ENCODE assay signal across 10 cellular contexts in genomic region chr4:140099993-140100392, GRCh38. TPM values are rescaled to one million over a fixed set of nuclear protein-coding genes. Genes with fewer than 3 reads are reported as not detected.
DNase-seq lines count a peak whose midpoint lies in the region; ATAC-seq and TF ChIP-seq lines count a peak whose summit lies in the region.
"Had no signal": no experiment of that assay in that cellular context is flagged by ENCODE, and none has a peak within 500 bp of the region (broad histone marks: within the 10 kb centered on the region; RNA-seq: fewer than 3 reads in every experiment).

No MANE protein-coding gene starts in this region.

- no peaks in the 10 kb centered on the region for H3F3A ChIP-seq in PC-3 (ENCODE audit: low read length, unreplicated experiment)

- H3K4me3 ChIP-seq in PC-3 (ENCODE audit: low read length) = no peak overlapping the region
- no peak overlapping the region for H3K4me3 ChIP-seq in endodermal cell (ENCODE audit: low read length)
- H3K4me3 ChIP-seq in gastroesophageal sphincter = no peak overlapping the region

- no peak for TF ChIP-seq CTCF in HFFc6 (IDR thresholded peaks at IDR 0.05)
- no peak for TF ChIP-seq CTCF in PC-3 (conservative IDR thresholded peaks at IDR 0.05; ENCODE audit: low read depth, low read length)
- TF ChIP-seq CTCF in endodermal cell (conservative IDR thresholded peaks at IDR 0.05) = no peak
- TF ChIP-seq CTCF in GM10248 (IDR thresholded peaks at IDR 0.05; ENCODE audit: control extremely low read depth, extremely low read depth, low read depth, missing control alignments) = no peak
- TF ChIP-seq CTCF in gastroesophageal sphincter (IDR thresholded peaks at IDR 0.05) = no peak

- no peak for TF ChIP-seq POLR2A in gastroesophageal sphincter (IDR thresholded peaks at IDR 0.05)

- TF ChIP-seq EP300 in gastroesophageal sphincter (IDR thresholded peaks at IDR 0.05) = no peak

- WGBS in endodermal cell (ENCODE audit: insufficient coverage in 1 of 2, insufficient read length in 1 of 2), 2 experiments = 71 to 81% methylated on average over 3 to 6 of the region's 6 CpGs
- WGBS in gastroesophageal sphincter (ENCODE audit: low coverage in 1 of 2), 2 donors = 43 to 44% methylated on average over 3 to 4 of the region's 6 CpGs

- no peaks in the 10 kb centered on the region for H3K9me3 ChIP-seq in PC-3 (ENCODE audit: low read length)
- H3K9me3 ChIP-seq in endodermal cell (ENCODE audit: control insufficient read depth, low read length) = no peaks in the 10 kb centered on the region
- no peaks in the 10 kb centered on the region for H3K9me3 ChIP-seq in gastroesophageal sphincter

- H3K36me3 ChIP-seq in PC-3 (ENCODE audit: low read depth, low read length) (no peaks in the 10 kb centered on the region), endodermal cell (ENCODE audit: control insufficient read depth, insufficient read depth, low read length) (peaks cover 12% of the 10 kb centered on the region), gastroesophageal sphincter (no peaks in the 10 kb centered on the region)

- no peaks in the 10 kb centered on the region; the same call in 1 of the 2 replicates for H3K27me3 Mint-ChIP-seq in HFFc6 (ENCODE audit: insufficient read depth)
- no peaks in the 10 kb centered on the region for H3K27me3 Mint-ChIP-seq in endodermal cell (ENCODE audit: insufficient read depth)
- peaks cover 0 to 6% of the 10 kb centered on the region in 2 donors for H3K27me3 Mint-ChIP-seq in effector memory CD8-positive, alpha-beta T cell

- POLR2A ChIA-PET in PC-3 (lab: Charles Lee; ENCODE audit: unreplicated experiment) (no interaction called here), GM10248 (lab: Yijun Ruan, JAX) (no interaction called here)

- H3K4me3 Mint-ChIP-seq in HFFc6 (no peak overlapping the region), endodermal cell (no peak overlapping the region)
- H3K4me3 Mint-ChIP-seq in effector memory CD8-positive, alpha-beta T cell = no peak overlapping the region

- intact Hi-C loops in PC-3 (cut with micrococcal nuclease) (loop anchor here (1.0 to 2.0 kb wide), 4 partner anchors 31 to 153 kb away; no protein-coding TSS in a partner anchor), posterior vena cava (cut with DNase I) (no loop called here)

- ATAC-seq in PC-3 (peak; percentile 37; the same call in 1 of the 2 replicates), gastroesophageal sphincter (no peak), GM19397 (IDR thresholded peaks at IDR 0.05; ENCODE audit: unreplicated experiment) (no peak)
- no peak for ATAC-seq in effector memory CD8-positive, alpha-beta T cell (replicated peaks)

- peak overlapping the region; percentile 85 for H3K4me2 ChIP-seq in PC-3 (ENCODE audit: low read length)

- H3K4me1 Mint-ChIP-seq in HFFc6 (ENCODE audit: low read depth) (peaks cover 74% of the 10 kb centered on the region), endodermal cell (peaks cover 37% of the 10 kb centered on the region)
- H3K4me1 Mint-ChIP-seq in effector memory CD8-positive, alpha-beta T cell (ENCODE audit: low read depth in 2 of 2) = peaks cover 16 to 23% of the 10 kb centered on the region in 2 donors

- H3K9ac ChIP-seq in PC-3 (ENCODE audit: low read length) (peak overlapping the region; percentile 77), endodermal cell (ENCODE audit: extremely low read depth, low read length, poor library complexity, severe bottlenecking) (no peak overlapping the region)

- DNase-seq in HFFc6 = no peak
- peak; percentile 63 for DNase-seq in PC-3
- peak; percentile 60 for DNase-seq in endodermal cell
- peak; percentile 83 for DNase-seq in posterior vena cava (ENCODE audit: low spot score)
- DNase-seq in GM10248 (ENCODE audit: extremely low spot score) = no peak
- DNase-seq in effector memory CD8-positive, alpha-beta T cell = no peak
- DNase-seq: NCI-H2081 treated with DMSO at 0.1 percent for 48 hours; stimulated activated naive CD4-positive, alpha-beta T cell had no signal

- peaks cover 79% of the 10 kb centered on the region for H3K4me1 ChIP-seq in PC-3 (ENCODE audit: insufficient read depth, low read length)
- peaks cover 6% of the 10 kb centered on the region for H3K4me1 ChIP-seq in endodermal cell (ENCODE audit: control insufficient read depth, insufficient read depth, low read length)
- H3K4me1 ChIP-seq in gastroesophageal sphincter = peaks cover 0 to 36% (median 7%) of the 10 kb centered on the region in 3 donors

- H3K9me3 Mint-ChIP-seq in HFFc6 = peaks cover 6% of the 10 kb centered on the region; the same call in 1 of the 2 replicates
- H3K9me3 Mint-ChIP-seq in endodermal cell = no peaks in the 10 kb centered on the region
- peaks cover 0 to 6% of the 10 kb centered on the region in 2 donors for H3K9me3 Mint-ChIP-seq in effector memory CD8-positive, alpha-beta T cell

- H3K27ac Mint-ChIP-seq in HFFc6 = peak overlapping the region; percentile 10
- no peak overlapping the region for H3K27ac Mint-ChIP-seq in endodermal cell
- no peak overlapping the region for H3K27ac Mint-ChIP-seq in effector memory CD8-positive, alpha-beta T cell

- no peaks in the 10 kb centered on the region for H3K9me2 ChIP-seq in PC-3 (replicated peaks; ENCODE audit: low read length)

- BruUV-seq in PC-3 (replicated peaks; lab: Mats Ljungman, UMichigan) = no TSS peak

- H3K27ac ChIP-seq in PC-3 (ENCODE audit: low read length) (peak overlapping the region; percentile 98), endodermal cell (ENCODE audit: low read depth, low read length) (no peak overlapping the region), gastroesophageal sphincter (peak overlapping the region in 1 of 4 donors; percentile 31)

- H3K79me2 ChIP-seq in PC-3 (ENCODE audit: low read length) = peaks cover 8% of the 10 kb centered on the region; the same call in 1 of the 2 replicates

- CTCF ChIA-PET in PC-3 (lab: Charles Lee) = no interaction called here
- CTCF ChIA-PET in GM10248 (lab: Yijun Ruan, JAX) = no interaction called here

- no peaks in the 10 kb centered on the region for H4K20me1 ChIP-seq in PC-3 (ENCODE audit: low read length)

- peaks cover 13% of the 10 kb centered on the region for H3K36me3 Mint-ChIP-seq in HFFc6 (ENCODE audit: low read depth)
- peaks cover 10% of the 10 kb centered on the region for H3K36me3 Mint-ChIP-seq in endodermal cell (ENCODE audit: low read depth)
- H3K36me3 Mint-ChIP-seq in effector memory CD8-positive, alpha-beta T cell (ENCODE audit: insufficient read depth) = peaks cover 5% of the 10 kb centered on the region

- H2AFZ ChIP-seq in PC-3 (ENCODE audit: low read length) = 0 out of 2 replicates have a peak overlapping the region, but pooled peaks have one; percentile 21

- H3K27me3 ChIP-seq in PC-3 (ENCODE audit: low read length) (no peaks in the 10 kb centered on the region), endodermal cell (ENCODE audit: control insufficient read depth, insufficient read depth, low read length, poor library complexity, severe bottlenecking) (no peaks in the 10 kb centered on the region), gastroesophageal sphincter (no peaks in the 10 kb centered on the region)

RNA-seq across cellular contexts. Expression of gene MAML3, which starts 54.0 kb away (rescaled TPM):
- total RNA-seq in HFFc6 (2021; fragmentation: NEBNext Ultra II Directional; extraction: Animal tissue kit (Norgen Biotek cat#: 25700)) = 1 to 10 TPM; 1.2 to 1.9 (median 1.6) TPM
- total RNA-seq in PC-3 (2014; rRNA removed) (3.9 and 4.3 TPM in 2 replicates), endodermal cell (10 to 100 TPM; 29.2 to 32.2 TPM), posterior vena cava (1 to 10 TPM; 6.3 to 6.5 TPM), gastroesophageal sphincter (10 to 100 TPM in 1 of 4 donors, 1 to 10 TPM in 3; 5.3 to 10.6 (median 9.3) TPM)
- 16.8 TPM for polyA plus RNA-seq in endodermal cell (2013, experiment 1 of 2)
- polyA plus RNA-seq in endodermal cell (2013, experiment 2 of 2) = 15.4 TPM

Comparison
In these comparisons a context has a peak if more than half of its experiments do, and no peak if none do; other contexts are left out.
1. DNase-seq: peak in PC-3 (single experiment), endodermal cell (single experiment) and posterior vena cava (single experiment); none in HFFc6 (single experiment), GM10248 (single experiment) and effector memory CD8-positive, alpha-beta T cell (0 of 3).